2 cellular contexts compared by ENCODE assay signal in the genomic region with DNA sequence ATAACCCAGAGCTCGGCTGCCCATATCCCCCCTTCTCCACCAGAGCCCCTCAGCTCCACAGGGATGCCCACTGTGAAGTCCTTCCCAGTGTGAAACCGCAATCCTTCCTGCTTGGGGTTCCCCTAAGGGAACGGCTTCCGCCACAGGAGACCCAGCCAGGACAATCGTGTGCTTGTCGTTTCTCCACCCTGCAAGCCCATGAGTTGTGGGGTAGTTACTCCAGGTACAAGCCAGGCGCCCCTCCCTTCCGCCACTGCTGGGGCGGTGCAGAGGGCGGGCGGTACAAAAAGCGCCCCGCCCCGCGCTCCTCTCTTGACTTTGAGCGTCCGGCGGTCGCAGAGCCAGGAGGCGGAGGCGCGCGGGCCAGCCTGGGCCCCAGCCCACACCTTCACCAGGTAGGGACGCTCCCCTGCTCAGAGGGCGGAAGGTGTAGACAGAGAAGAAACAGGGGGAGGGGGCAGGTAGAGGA.
TF ChIP-seq lines count a peak whose summit lies in the region.

TSS of gene TINAGL1 (plus strand) at position 315 of the 469 bp plus-strand sequence. CDS start 634 bp downstream, outside the sequence.

TF ChIP-seq in HEK293, 187 proteins besides CTCF, POLR2A, EP300 and RAD21 (continued from another document):
- TF ChIP-seq, protein P1, sequence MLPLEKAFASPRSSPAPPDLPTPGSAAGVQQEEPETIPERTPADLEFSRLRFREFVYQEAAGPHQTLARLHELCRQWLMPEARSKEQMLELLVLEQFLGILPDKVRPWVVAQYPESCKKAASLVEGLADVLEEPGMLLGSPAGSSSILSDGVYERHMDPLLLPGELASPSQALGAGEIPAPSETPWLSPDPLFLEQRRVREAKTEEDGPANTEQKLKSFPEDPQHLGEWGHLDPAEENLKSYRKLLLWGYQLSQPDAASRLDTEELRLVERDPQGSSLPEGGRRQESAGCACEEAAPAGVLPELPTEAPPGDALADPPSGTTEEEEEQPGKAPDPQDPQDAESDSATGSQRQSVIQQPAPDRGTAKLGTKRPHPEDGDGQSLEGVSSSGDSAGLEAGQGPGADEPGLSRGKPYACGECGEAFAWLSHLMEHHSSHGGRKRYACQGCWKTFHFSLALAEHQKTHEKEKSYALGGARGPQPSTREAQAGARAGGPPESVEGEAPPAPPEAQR (tag by site-specific recombination; IDR thresholded peaks at IDR 0.05), result no peak
- no peak for TF ChIP-seq ZBTB26 (tag by site-specific recombination; optimal IDR thresholded peaks at IDR 0.05)
- TF ChIP-seq EGR2 (tag by site-specific recombination; IDR thresholded peaks at IDR 0.05; ENCODE audit: low read depth), result 0 out of 2 replicates have a peak, but pooled peaks have one; percentile 42
- peak; percentile 77 for TF ChIP-seq KLF1 (tag by site-specific recombination; IDR thresholded peaks at IDR 0.05)

TF ChIP-seq in K562, 482 proteins besides CTCF, POLR2A, EP300 and RAD21 (continued from another document):
- TF ChIP-seq SIN3A (IDR thresholded peaks at IDR 0.05; ENCODE audit: borderline replicate concordance in 2 of 2, control insufficient read depth in 1 of 2, low read depth in 2 of 2, low read length in 2 of 2), result no peak
